ENCODE assay signal across 8 cellular contexts in the genomic region with DNA sequence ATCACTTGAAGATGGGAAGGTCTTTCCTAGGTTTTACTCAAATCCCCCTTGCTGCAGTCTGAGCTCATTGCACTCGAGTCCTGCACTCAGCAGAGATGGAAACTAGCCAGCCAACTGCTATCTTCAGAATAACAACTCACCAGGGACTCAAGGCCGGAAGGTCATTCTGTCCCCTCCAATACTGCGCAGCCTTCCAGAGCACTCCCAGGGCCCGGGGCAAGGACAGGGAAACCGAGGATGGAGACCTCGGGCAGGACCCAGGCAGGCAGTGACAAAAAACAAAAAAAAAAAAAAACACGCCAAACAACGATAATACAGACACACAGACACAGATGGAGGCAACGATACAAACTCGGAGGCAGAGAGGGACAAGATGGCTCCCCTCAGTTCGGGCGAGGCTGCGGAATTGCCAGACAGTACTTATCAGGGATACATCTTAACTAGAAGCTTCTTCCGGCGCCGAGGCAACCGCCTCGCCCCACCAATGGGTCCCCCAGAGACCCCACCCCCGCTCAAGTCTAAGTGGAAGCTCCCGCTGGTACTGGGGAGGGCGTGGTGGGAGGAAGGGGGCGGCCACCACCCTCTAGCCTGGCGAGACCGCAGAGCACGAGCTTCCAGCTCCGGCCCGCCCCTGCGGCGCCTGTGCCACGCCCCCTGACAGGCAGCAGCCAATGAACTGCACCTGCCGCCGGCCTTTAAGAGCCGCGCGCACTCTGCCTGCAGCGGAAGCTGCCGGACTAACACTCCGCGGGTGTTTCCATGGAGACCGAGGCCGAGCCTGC. TPM values are rescaled to one million over a fixed set of nuclear protein-coding genes. Genes with fewer than 3 reads are reported as not detected.
A peak's percentile ranks its signal among the peaks of the same experiment; 100 is the strongest.
DNase-seq lines count a peak whose midpoint lies in the region; ATAC-seq and TF ChIP-seq lines count a peak whose summit lies in the region.

No MANE protein-coding gene starts in this region.

- H3K4me1 Mint-ChIP-seq in endothelial cell (ENCODE audit: unreplicated experiment) (peaks cover 12% of the 10 kb centered on the region), mesothelial cell of epicardium (peaks cover 40% of the 10 kb centered on the region)

- peaks cover 18% of the 10 kb centered on the region for H3K27me3 Mint-ChIP-seq in endothelial cell (ENCODE audit: unreplicated experiment)
- peaks cover 18% of the 10 kb centered on the region for H3K27me3 Mint-ChIP-seq in mesothelial cell of epicardium (ENCODE audit: low read depth)

- DNase-seq in D341Med (ENCODE audit: low spot score), result peak; percentile 98
- peak; percentile 95 for DNase-seq in NT2/D1 (ENCODE audit: low read depth, low spot score)
- peak; percentile 88 for DNase-seq in activated CD8-positive, alpha-beta memory T cell treated with anti-CD3 and anti-CD28 coated beads, Interleukin-2, amount 50 U/mL, for 24 hours (ENCODE audit: extremely low read depth)
- peak; percentile 99 for DNase-seq in endothelial cell (ENCODE audit: low spot score)
- DNase-seq in mesothelial cell of epicardium (ENCODE audit: low spot score in 2 of 2, unreplicated experiment in 2 of 2), result peak; percentile 97 to 98
- DNase-seq in stimulated activated CD8-positive, alpha-beta memory T cell treated with anti-CD3 and anti-CD28 coated beads, Interleukin-15, amount 100 ng/mL, for 4 hours (ENCODE audit: low read depth in 2 of 2), result peak; percentile 88 to 90

- peak; percentile 95 for ATAC-seq in GM21423 (IDR thresholded peaks at IDR 0.05; ENCODE audit: unreplicated experiment)

- H3K36me3 ChIP-seq in HUES48 (ENCODE audit: control insufficient read depth, insufficient read depth, low read length) (no peaks in the 10 kb centered on the region), NT2/D1 (ENCODE audit: insufficient read depth, insufficient read length, low read length) (no peaks in the 10 kb centered on the region)

- H3K4me3 ChIP-seq in HUES48 (ENCODE audit: low read depth, low read length) (peak overlapping the region; percentile 77), NT2/D1 (ENCODE audit: insufficient read length, low read depth) (peak overlapping the region; percentile 46)

- H3K9me3 Mint-ChIP-seq in endothelial cell (ENCODE audit: unreplicated experiment), result no peaks in the 10 kb centered on the region
- H3K9me3 Mint-ChIP-seq in mesothelial cell of epicardium, result no peaks in the 10 kb centered on the region

- H3K27ac Mint-ChIP-seq in endothelial cell (ENCODE audit: unreplicated experiment), result peak overlapping the region; percentile 98
- peak overlapping the region; percentile 90 for H3K27ac Mint-ChIP-seq in mesothelial cell of epicardium

- H3K9ac ChIP-seq in HUES48 (ENCODE audit: low read depth, low read length), result peak overlapping the region; percentile 76
- H3K9ac ChIP-seq in NT2/D1 (ENCODE audit: insufficient read length, low read depth), result peak overlapping the region; percentile 63

- peak; percentile 24 for TF ChIP-seq CTCF in endothelial cell (IDR thresholded peaks at IDR 0.05; ENCODE audit: unreplicated experiment)
- no peak for TF ChIP-seq CTCF in mesothelial cell of epicardium (IDR thresholded peaks at IDR 0.05; ENCODE audit: unreplicated experiment)

- H3K9me3 ChIP-seq in HUES48 (ENCODE audit: control insufficient read depth, insufficient read depth, low read length) (no peaks in the 10 kb centered on the region), NT2/D1 (ENCODE audit: insufficient read depth, low read length) (no peaks in the 10 kb centered on the region)

- peak overlapping the region; percentile 94 for H3K27ac ChIP-seq in HUES48 (ENCODE audit: low read depth, low read length)

- H3K4me1 ChIP-seq in HUES48 (ENCODE audit: control insufficient read depth, insufficient read depth, low read length), result peaks cover 16% of the 10 kb centered on the region
- H3K4me1 ChIP-seq in NT2/D1 (ENCODE audit: insufficient read depth, insufficient read length), result peaks cover 12% of the 10 kb centered on the region

- peak overlapping the region; percentile 98 for H3K4me3 Mint-ChIP-seq in endothelial cell (ENCODE audit: unreplicated experiment)
- H3K4me3 Mint-ChIP-seq in mesothelial cell of epicardium, result peak overlapping the region; percentile 76

- H3K27me3 ChIP-seq in HUES48 (ENCODE audit: control insufficient read depth, insufficient read depth, low read length) (peaks cover 19% of the 10 kb centered on the region), NT2/D1 (ENCODE audit: insufficient read depth, insufficient read length) (peaks cover 27% of the 10 kb centered on the region)

- H3K36me3 Mint-ChIP-seq in endothelial cell (ENCODE audit: low read depth, unreplicated experiment), result peaks cover 9% of the 10 kb centered on the region
- no peaks in the 10 kb centered on the region for H3K36me3 Mint-ChIP-seq in mesothelial cell of epicardium

RNA-seq across cellular contexts. Expression of a gene that starts 7.0 kb away (rescaled TPM):
- total RNA-seq in endothelial cell (ENCODE audit: unreplicated experiment) (1.8 TPM), mesothelial cell of epicardium (13.7 to 13.9 TPM (median 13.7 TPM) in 3 replicates)

RNA-seq across cellular contexts. Expression of a gene that starts 17.5 kb away (rescaled TPM):
- total RNA-seq in endothelial cell (ENCODE audit: unreplicated experiment) (97.5 TPM), mesothelial cell of epicardium (103 to 112 TPM (median 108 TPM) in 3 replicates)

Comparison
In these comparisons a context has a peak if more than half of its experiments do, and no peak if none do; other contexts are left out.
1. Peak in every context shown above with its lines: DNase-seq, ATAC-seq, H3K4me3 ChIP-seq and H3K27ac ChIP-seq.